Comparison of ENCODE assay signal across 19 cellular contexts in the genomic region with DNA sequence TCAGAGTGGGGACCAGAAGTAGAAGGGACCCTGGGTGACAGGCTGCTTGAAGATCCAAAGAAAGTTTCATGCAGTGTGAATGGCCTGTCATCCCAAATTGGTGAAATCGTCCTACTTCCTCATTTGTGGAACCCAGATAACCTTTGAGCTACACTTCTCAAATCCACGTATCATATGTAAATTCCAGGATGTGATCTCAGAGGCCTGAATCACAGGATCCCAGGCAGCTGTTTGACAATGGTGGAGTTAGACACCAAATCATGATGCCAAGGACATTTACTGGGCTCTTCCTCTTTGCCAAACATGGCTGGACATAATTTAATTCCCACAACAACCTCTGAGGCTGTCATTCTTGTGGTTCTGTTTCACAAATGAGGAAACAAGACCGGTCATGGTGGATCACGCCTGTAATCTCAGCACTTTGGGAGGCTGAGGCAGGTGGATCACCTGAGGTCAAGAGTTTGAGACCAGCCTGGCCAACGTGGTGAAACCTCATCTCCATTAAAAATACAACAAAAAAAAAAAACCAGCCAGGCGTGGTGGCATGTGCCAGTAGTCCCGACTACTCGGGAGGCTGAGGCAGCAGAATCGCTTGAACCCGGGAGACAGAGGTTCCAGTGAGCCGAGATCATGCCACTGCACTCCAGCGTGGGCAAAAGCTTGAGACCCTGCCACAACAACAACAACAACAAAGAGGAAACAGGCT. TPM values are rescaled to one million over a fixed set of nuclear protein-coding genes. Genes with fewer than 3 reads are reported as not detected.
DNase-seq lines count a peak whose midpoint lies in the region; ATAC-seq, FAIRE-seq and TF ChIP-seq lines count a peak whose summit lies in the region.
"Had no signal": no experiment of that assay in that cellular context is flagged by ENCODE, and none has a peak within 500 bp of the region (broad histone marks: within the 10 kb centered on the region; RNA-seq: fewer than 3 reads in every experiment).

No MANE protein-coding gene starts in this region.

- H2BK12ac ChIP-seq in H1 (ENCODE audit: low read depth, low read length) = no peak overlapping the region
- H2BK12ac ChIP-seq in neuronal stem cell (ENCODE audit: low read length) = peak overlapping the region; percentile 63

- 90% methylated on average over 8 of the region's 12 CpGs; no CpG with 5 or more reads in 1 of the 2 experiments for WGBS in H1 (ENCODE audit: extremely low coverage in 1 of 2, insufficient coverage in 1 of 2, insufficient read length in 1 of 2, insufficient replicate concordance in 2 of 2, low coverage in 1 of 2, low lambda C conversion rate in 2 of 2, missing lambda C conversion rate in 1 of 2), 2 experiments
- WGBS in neuronal stem cell (ENCODE audit: extremely low coverage in 2 of 2, insufficient read length in 2 of 2, insufficient replicate concordance in 1 of 2), 2 donors = no CpG with 5 or more reads among the region's 12 CpGs

- H3K79me2 ChIP-seq in Karpas-422 (ENCODE audit: low read length) (no peaks in the 10 kb centered on the region), H1 (ENCODE audit: control insufficient read depth in 1 of 2, insufficient read depth in 2 of 2, low read length in 2 of 2) (no peaks in the 10 kb centered on the region)

- no peak overlapping the region for H4K8ac ChIP-seq in H1 (ENCODE audit: extremely low read depth, insufficient read depth, low read length)
- H4K8ac ChIP-seq in neuronal stem cell (ENCODE audit: low read depth, low read length) = no peak overlapping the region

- no peaks in the 10 kb centered on the region for H3K4me1 Mint-ChIP-seq in activated CD8-positive, alpha-beta T cell treated with anti-CD3 and anti-CD28 coated beads, Interleukin-2, amount 10 ng/mL, durations not matched to agents 7 days and 5 days (ENCODE audit: low read depth)
- H3K4me1 Mint-ChIP-seq: activated CD4-positive, alpha-beta T cell treated with anti-CD3 and anti-CD28 coated beads, Interleukin-2, amount 10 ng/mL, durations not matched to agents 24 days and 14 days had no signal

- CTCF ChIA-PET in H1 (lab: Charles Lee; ENCODE audit: partially characterized antibody) = interaction anchor here (0.6 to 3.0 kb wide), 4 partner anchors 14 to 70 kb away, joined by 3 to 15 read pairs (median 6); no protein-coding TSS in a partner anchor
- CTCF ChIA-PET in activated CD8-positive, alpha-beta T cell treated with anti-CD3 and anti-CD28 coated beads, Interleukin-2, amount 10 ng/mL, durations not matched to agents 7 days and 5 days (lab: Charles Lee) = interaction anchor here (1.4 kb wide), 1 partner anchor 39 kb away, joined by 3 read pairs; no protein-coding TSS in a partner anchor

- no peaks in the 10 kb centered on the region for H3K9me3 ChIP-seq in Karpas-422 (ENCODE audit: low read length)
- no peaks in the 10 kb centered on the region for H3K9me3 ChIP-seq in H1 (ENCODE audit: insufficient read depth in 2 of 2, low read depth in 1 of 2, low read length in 1 of 2)
- H3K9me3 ChIP-seq in neuronal stem cell (replicated peaks in 1 of 2; ENCODE audit: control insufficient read depth in 2 of 2, insufficient read depth in 1 of 2, low read depth in 1 of 2, low read length in 2 of 2) = no peaks in the 10 kb centered on the region
- H3K9me3 ChIP-seq: BE2C, SJCRH30, thoracic aorta had no signal

- H3K14ac ChIP-seq in H1 (ENCODE audit: insufficient read length) (no peak overlapping the region), neuronal stem cell (ENCODE audit: low read length) (peak overlapping the region; percentile 79)

- H3K27ac ChIP-seq in Karpas-422 (ENCODE audit: low read length) (no peak overlapping the region), H1 (ENCODE audit: low read depth, low read length) (no peak overlapping the region), neuronal stem cell (replicated peaks; ENCODE audit: low read length) (no peak overlapping the region)
- H3K27ac ChIP-seq: SJCRH30, skin epidermis, thoracic aorta had no signal

- H2BK120ac ChIP-seq in H1 (replicated peaks; ENCODE audit: low read depth, low read length) (no peak overlapping the region), neuronal stem cell (ENCODE audit: low read depth, low read length) (no peak overlapping the region)

- no peaks in the 10 kb centered on the region for H3K36me3 ChIP-seq in Karpas-422 (ENCODE audit: insufficient read depth, low read length)
- H3K36me3 ChIP-seq in H1 (ENCODE audit: control insufficient read depth in 2 of 4, insufficient read depth in 4 of 4, low read length in 3 of 4) = no peaks in the 10 kb centered on the region
- no peaks in the 10 kb centered on the region for H3K36me3 ChIP-seq in neuronal stem cell (replicated peaks in 1 of 2; ENCODE audit: control insufficient read depth in 2 of 2, insufficient read depth in 2 of 2, low read length in 2 of 2)
- H3K36me3 ChIP-seq: BE2C, SJCRH30, thoracic aorta had no signal

- H3K9me2 ChIP-seq in Karpas-422 (replicated peaks; ENCODE audit: insufficient read depth, low read length) = no peaks in the 10 kb centered on the region

- H4K20me1 ChIP-seq in Karpas-422 (ENCODE audit: insufficient read depth, low read depth, low read length) = no peaks in the 10 kb centered on the region
- no peaks in the 10 kb centered on the region for H4K20me1 ChIP-seq in H1 (replicated peaks in 1 of 2; ENCODE audit: control insufficient read depth in 1 of 2, insufficient read depth in 2 of 2, low read length in 2 of 2)

- H3K4me3 Mint-ChIP-seq in activated CD8-positive, alpha-beta T cell treated with anti-CD3 and anti-CD28 coated beads, Interleukin-2, amount 10 ng/mL, durations not matched to agents 7 days and 5 days = no peak overlapping the region
- H3K4me3 Mint-ChIP-seq: activated CD4-positive, alpha-beta T cell treated with anti-CD3 and anti-CD28 coated beads, Interleukin-2, amount 10 ng/mL, durations not matched to agents 24 days and 14 days had no signal

- H3K4me3 ChIP-seq in Karpas-422 (ENCODE audit: low read length) (no peak overlapping the region), H1 (ENCODE audit: extremely low read depth in 1 of 4, insufficient read depth in 2 of 4, low read depth in 3 of 4, low read length in 4 of 4) (no peak overlapping the region), neuronal stem cell (ENCODE audit: low read length in 2 of 2) (no peak overlapping the region)
- H3K4me3 ChIP-seq: SJCRH30, skin epidermis, thoracic aorta had no signal

- H2BK20ac ChIP-seq in H1 (ENCODE audit: low read length) = no peak overlapping the region

- TF ChIP-seq CTCF in H1 (IDR thresholded peaks at IDR 0.05; ENCODE audit: control extremely low read depth in 1 of 3, insufficient read depth in 1 of 3, low read depth in 1 of 3, low read length in 3 of 3) = no peak

- H2BK5ac ChIP-seq in H1 (ENCODE audit: low read depth, low read length) (no peak overlapping the region), neuronal stem cell (ENCODE audit: low read length) (no peak overlapping the region)

- no peak overlapping the region for H3K56ac ChIP-seq in H1 (replicated peaks; ENCODE audit: insufficient read length, low read depth, low read length)

- no peak overlapping the region for H2AK5ac ChIP-seq in H1 (ENCODE audit: low read depth, low read length)
- H2AK5ac ChIP-seq in neuronal stem cell (ENCODE audit: low read depth, low read length) = no peak overlapping the region

- H3K9me3 Mint-ChIP-seq in activated CD8-positive, alpha-beta T cell treated with anti-CD3 and anti-CD28 coated beads, Interleukin-2, amount 10 ng/mL, durations not matched to agents 7 days and 5 days (ENCODE audit: insufficient read depth) = no peaks in the 10 kb centered on the region
- H3K9me3 Mint-ChIP-seq: activated CD4-positive, alpha-beta T cell treated with anti-CD3 and anti-CD28 coated beads, Interleukin-2, amount 10 ng/mL, durations not matched to agents 24 days and 14 days had no signal

- H4K5ac ChIP-seq in H1 (ENCODE audit: insufficient read length, low read depth, low read length) = no peak overlapping the region

- TF ChIP-seq POLR2A in H1 (IDR thresholded peaks at IDR 0.05; ENCODE audit: control extremely low read depth in 1 of 2, low read depth in 2 of 2, low read length in 2 of 2) (no peak), H54 (IDR thresholded peaks at IDR 0.05; ENCODE audit: low read depth, low read length) (no peak), GM18505 (IDR thresholded peaks at IDR 0.05; ENCODE audit: borderline replicate concordance, extremely low read depth, insufficient read depth, insufficient read length) (no peak)

- no peak for ATAC-seq in activated CD8-positive, alpha-beta T cell treated with anti-CD3 and anti-CD28 coated beads, Interleukin-2, amount 10 ng/mL, durations not matched to agents 7 days and 5 days
- no peak for ATAC-seq in HG03460 (IDR thresholded peaks at IDR 0.05; ENCODE audit: unreplicated experiment)
- no peak for ATAC-seq in GM18505 (IDR thresholded peaks at IDR 0.05; ENCODE audit: unreplicated experiment)
- ATAC-seq: left cardiac atrium had no signal

- H3K4me2 ChIP-seq in Karpas-422 (ENCODE audit: low read depth, low read length, poor library complexity, severe bottlenecking) (no peak overlapping the region), H1 (ENCODE audit: insufficient read depth in 1 of 2, low read depth in 2 of 2, low read length in 2 of 2) (no peak overlapping the region), neuronal stem cell (ENCODE audit: insufficient read depth, low read length, poor library complexity, severe bottlenecking) (no peak overlapping the region)

- H3K36me3 Mint-ChIP-seq in activated CD8-positive, alpha-beta T cell treated with anti-CD3 and anti-CD28 coated beads, Interleukin-2, amount 10 ng/mL, durations not matched to agents 7 days and 5 days (ENCODE audit: low read depth) = no peaks in the 10 kb centered on the region

- H3K9ac ChIP-seq in Karpas-422 (ENCODE audit: low read length) = no peak overlapping the region
- H3K9ac ChIP-seq in H1 (replicated peaks in 1 of 4; ENCODE audit: extremely low read depth in 1 of 4, low read depth in 3 of 4, low read length in 3 of 4) = no peak overlapping the region
- no peak overlapping the region for H3K9ac ChIP-seq in neuronal stem cell (ENCODE audit: low read depth, low read length, poor library complexity)

- H3K27me3 Mint-ChIP-seq in activated CD8-positive, alpha-beta T cell treated with anti-CD3 and anti-CD28 coated beads, Interleukin-2, amount 10 ng/mL, durations not matched to agents 7 days and 5 days (ENCODE audit: low read depth) = peaks cover 5% of the 10 kb centered on the region

- no peak overlapping the region for H3K27ac Mint-ChIP-seq in activated CD8-positive, alpha-beta T cell treated with anti-CD3 and anti-CD28 coated beads, Interleukin-2, amount 10 ng/mL, durations not matched to agents 7 days and 5 days
- H3K27ac Mint-ChIP-seq: activated CD4-positive, alpha-beta T cell treated with anti-CD3 and anti-CD28 coated beads, Interleukin-2, amount 10 ng/mL, durations not matched to agents 24 days and 14 days had no signal

- no peak overlapping the region for H3K23ac ChIP-seq in H1 (ENCODE audit: insufficient read length)
- no peak overlapping the region for H3K23ac ChIP-seq in neuronal stem cell (ENCODE audit: low read depth, low read length, poor library complexity)

- H3K4me1 ChIP-seq in Karpas-422 (ENCODE audit: low read length) = no peaks in the 10 kb centered on the region
- H3K4me1 ChIP-seq in H1 (replicated peaks in 1 of 4; ENCODE audit: control insufficient read depth in 3 of 4, insufficient read depth in 4 of 4, low read length in 3 of 4) = no peaks in the 10 kb centered on the region
- H3K4me1 ChIP-seq in neuronal stem cell (ENCODE audit: control insufficient read depth in 2 of 2, insufficient read depth in 1 of 2, low read depth in 1 of 2, low read length in 2 of 2) = peaks cover 0 to 2% of the 10 kb centered on the region in 2 donors
- H3K4me1 ChIP-seq: BE2C, SJCRH30 had no signal

- no peaks in the 10 kb centered on the region for H3K79me1 ChIP-seq in H1 (ENCODE audit: low read depth, low read length)
- H3K79me1 ChIP-seq in neuronal stem cell (ENCODE audit: low read depth, low read length) = no peaks in the 10 kb centered on the region

- H2BK15ac ChIP-seq in H1 (ENCODE audit: low read length) = no peak overlapping the region
- no peak overlapping the region for H2BK15ac ChIP-seq in neuronal stem cell (ENCODE audit: low read length)

- POLR2A ChIA-PET in H1 (lab: Charles Lee; ENCODE audit: partially characterized antibody) = no interaction called here
- POLR2A ChIA-PET in activated CD8-positive, alpha-beta T cell treated with anti-CD3 and anti-CD28 coated beads, Interleukin-2, amount 10 ng/mL, durations not matched to agents 7 days and 5 days (lab: Charles Lee) = no interaction called here

- no peak for FAIRE-seq in H1 (lab: Jason Lieb, UNC)
- no peak for FAIRE-seq in H54 (lab: Jason Lieb, UNC)
- FAIRE-seq: endometrium, GM18507 had no signal

- no peaks in the 10 kb centered on the region for H3K23me2 ChIP-seq in H1 (ENCODE audit: low read depth, low read length)

- H4K91ac ChIP-seq in H1 (replicated peaks; ENCODE audit: insufficient read length, low read length) (no peak overlapping the region), neuronal stem cell (ENCODE audit: low read depth, low read length, poor library complexity) (no peak overlapping the region)

- H3K27me3 ChIP-seq in Karpas-422 (ENCODE audit: low read length) = no peaks in the 10 kb centered on the region
- no peaks in the 10 kb centered on the region for H3K27me3 ChIP-seq in H1 (replicated peaks in 1 of 4; ENCODE audit: control insufficient read depth in 3 of 4, extremely low read depth in 1 of 4, insufficient read depth in 3 of 4, low read length in 3 of 4)
- no peaks in the 10 kb centered on the region for H3K27me3 ChIP-seq in neuronal stem cell (ENCODE audit: control insufficient read depth in 3 of 3, insufficient read depth in 3 of 3, low read depth in 1 of 3, low read length in 3 of 3)
- H3K27me3 ChIP-seq: BE2C had no signal

- H3K18ac ChIP-seq in H1 (ENCODE audit: extremely low read depth, low read length) (no peak overlapping the region), neuronal stem cell (ENCODE audit: low read length) (peak overlapping the region; percentile 52)

- TF ChIP-seq EP300 in H1 (IDR thresholded peaks at IDR 0.05; ENCODE audit: borderline replicate concordance in 1 of 2, low read depth in 2 of 2, low read length in 2 of 2) = no peak

- no peak overlapping the region for H3K4ac ChIP-seq in H1 (replicated peaks; ENCODE audit: insufficient read length, low read depth, low read length)
- no peak overlapping the region for H3K4ac ChIP-seq in neuronal stem cell (ENCODE audit: low read length)

- DNase-seq in Karpas-422 (peak; percentile 42), OCI-M1 (lab: John Stamatoyannopoulos, UW) (peak; percentile 35), H1 (ENCODE audit: low read depth in 1 of 2, low spot score in 2 of 2) (no peak), neuronal stem cell (ENCODE audit: low spot score) (no peak), H54 (ENCODE audit: insufficient read length, low spot score) (no peak)
- DNase-seq in activated CD8-positive, alpha-beta T cell treated with anti-CD3 and anti-CD28 coated beads, Interleukin-2, amount 10 ng/mL, durations not matched to agents 7 days and 5 days = no peak
- DNase-seq: activated CD4-positive, alpha-beta T cell treated with anti-CD3 and anti-CD28 coated beads, Interleukin-2, amount 10 ng/mL, durations not matched to agents 24 days and 14 days; activated naive CD4-positive, alpha-beta T cell treated with Interleukin-2 at 50 U/mL for 16 hours; BE2C; HCEC 1CT; left cardiac atrium; SJCRH30; T1000 had no signal

- TF ChIP-seq RAD21 in H1 (IDR thresholded peaks at IDR 0.05 in 1 of 2, conservative IDR thresholded peaks at IDR 0.05 in 1 of 2; ENCODE audit: low read depth in 2 of 2, low read length in 2 of 2) = no peak

- no peak overlapping the region for H2AFZ ChIP-seq in Karpas-422 (ENCODE audit: low read length)
- H2AFZ ChIP-seq in H1 (ENCODE audit: low read length) = 0 out of 2 replicates have a peak overlapping the region, but pooled peaks have one; percentile 29
- H2AFZ ChIP-seq in neuronal stem cell (ENCODE audit: low read length) = no peak overlapping the region

RNA-seq across cellular contexts. Expression of a gene that starts 39.9 kb away (rescaled TPM):
- total RNA-seq in Karpas-422 (2014; rRNA removed; shearing (Covaris generic); ENCODE audit: low replicate concordance) = 10.2 and 24.4 TPM in 2 replicates
- 14.0 and 14.8 TPM in 2 replicates for total RNA-seq in H1 (2021; fragmentation: NEBNext Ultra II Directional; extraction: Animal tissue kit (Norgen Biotek cat#: 25700))
- polyA plus RNA-seq in H1 (2011; rRNA removed) = 2.8 and 7.6 TPM in 2 replicates
- 4.1 TPM for polyA plus RNA-seq in H1 (2011; cell fraction: cytosol; rRNA removed)
- 9.1 TPM for polyA plus RNA-seq in H1 (2011; cell fraction: nucleus; rRNA removed)
- 5.3 to 6.8 TPM (median 5.8 TPM) in 4 replicates for polyA plus RNA-seq in H1 (2012, experiment 1 of 2)
- polyA plus RNA-seq in H1 (2012, experiment 2 of 2) = 1.2 TPM
- 6.7 TPM for polyA plus RNA-seq in H1 (2013, experiment 1 of 2)
- polyA plus RNA-seq in H1 (2013, experiment 2 of 2) = 7.2 TPM
- 12.1 and 14.9 TPM in 2 replicates for polyA minus RNA-seq in H1 (2011; rRNA and poly(A)+ RNA removed)
- 10.2 TPM for polyA minus RNA-seq in H1 (2011; cell fraction: cytosol; rRNA and poly(A)+ RNA removed)
- 9.0 TPM for polyA minus RNA-seq in H1 (2011; cell fraction: nucleus; rRNA and poly(A)+ RNA removed)
- polyA plus RNA-seq in neuronal stem cell (2013, experiment 1 of 2) = 7.4 TPM
- 7.4 TPM for polyA plus RNA-seq in neuronal stem cell (2013, experiment 2 of 2)
- total RNA-seq in activated CD8-positive, alpha-beta T cell treated with anti-CD3 and anti-CD28 coated beads, Interleukin-2, amount 10 ng/mL, durations not matched to agents 7 days and 5 days = 10 to 100 TPM; 18.0 to 18.4 TPM

Comparison
In these comparisons a context has a peak if more than half of its experiments do, and no peak if none do; other contexts are left out.
1. DNase-seq: peak in Karpas-422 (single experiment) and OCI-M1 (single experiment); none in H1 (0 of 2), neuronal stem cell (single experiment), activated CD8-positive, alpha-beta T cell treated with anti-CD3 and anti-CD28 coated beads, Interleukin-2, amount 10 ng/mL, durations not matched to agents 7 days and 5 days (single experiment) and H54 (single experiment).